6 cellular contexts compared by ENCODE assay signal in the genomic region with DNA sequence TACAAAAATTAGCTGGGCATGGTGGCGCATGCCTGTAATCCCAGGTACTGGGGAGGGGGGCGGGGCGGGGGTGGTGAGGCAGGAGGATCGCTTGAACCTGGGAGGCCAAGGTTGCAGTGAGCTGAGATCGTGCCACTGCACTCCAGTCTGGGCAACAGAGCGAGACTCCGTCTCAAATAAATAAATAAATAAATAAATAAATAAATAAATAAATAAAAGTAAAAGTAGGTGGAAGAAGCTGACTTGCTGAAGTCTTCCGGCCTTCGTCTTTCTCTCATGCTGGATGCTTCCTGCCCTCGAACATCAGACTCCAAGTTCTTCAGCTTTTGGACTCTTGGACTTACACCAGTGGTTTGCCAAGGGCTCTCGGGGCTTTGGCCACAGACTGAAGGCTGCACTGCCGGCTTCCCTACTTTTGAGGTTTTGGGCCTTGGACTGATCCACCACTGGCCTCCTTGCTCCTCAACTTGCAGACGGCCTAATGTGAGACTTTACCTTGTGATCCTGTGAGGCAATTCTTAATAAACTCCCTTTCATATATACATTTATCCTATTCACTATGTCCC. TPM values are rescaled to one million over a fixed set of nuclear protein-coding genes. Genes with fewer than 3 reads are reported as not detected.
DNase-seq lines count a peak whose midpoint lies in the region; ATAC-seq and TF ChIP-seq lines count a peak whose summit lies in the region.
"Not testable (repeated sequence)": the region's sequence is repeated elsewhere in the genome, so short reads cannot be mapped to it uniquely, and the experiment has no call there.

No MANE protein-coding gene starts in this region.

- not testable (repeated sequence) for H3K36me3 Mint-ChIP-seq in CD4-positive, CD25-positive, alpha-beta regulatory T cell
- peaks cover 13% of the 10 kb centered on the region for H3K36me3 Mint-ChIP-seq in activated naive CD8-positive, alpha-beta T cell treated with anti-CD3 and anti-CD28 coated beads for 36 hours
- H3K36me3 Mint-ChIP-seq in stimulated activated effector memory CD8-positive, alpha-beta T cell treated with anti-CD3 and anti-CD28 coated beads, Interleukin-12 subunit alpha, Interleukin-12 subunit beta, amount 100 ng/mL, for 72 hours: peaks cover 20% of the 10 kb centered on the region

- H3K27ac ChIP-seq in CD4-positive, CD25-positive, alpha-beta regulatory T cell (ENCODE audit: insufficient read depth, low read length, poor library complexity, severe bottlenecking): peak overlapping the region; percentile 96
- H3K27ac ChIP-seq in OCI-LY1 (ENCODE audit: low read depth, low read length, poor library complexity, severe bottlenecking) (peak overlapping the region; percentile 64), esophagus squamous epithelium (peak overlapping the region; percentile 85 to 99 (median 96))

- not testable (repeated sequence) for H3K9me3 Mint-ChIP-seq in CD4-positive, CD25-positive, alpha-beta regulatory T cell; activated naive CD8-positive, alpha-beta T cell treated with anti-CD3 and anti-CD28 coated beads for 36 hours; stimulated activated effector memory CD8-positive, alpha-beta T cell treated with anti-CD3 and anti-CD28 coated beads, Interleukin-12 subunit alpha, Interleukin-12 subunit beta, amount 100 ng/mL, for 72 hours

- H3K27me3 ChIP-seq in CD4-positive, CD25-positive, alpha-beta regulatory T cell (ENCODE audit: control insufficient read depth, insufficient read depth, low read length); OCI-LY1 (ENCODE audit: insufficient read depth, low read length); esophagus squamous epithelium: not testable (repeated sequence)

- H3K4me1 ChIP-seq in CD4-positive, CD25-positive, alpha-beta regulatory T cell (ENCODE audit: control insufficient read depth, insufficient read depth, low read length, poor library complexity, severe bottlenecking): peaks cover 14% of the 10 kb centered on the region
- H3K4me1 ChIP-seq in OCI-LY1 (ENCODE audit: insufficient read depth, low read length, severe bottlenecking): peaks cover 16% of the 10 kb centered on the region
- peaks cover 0 to 30% (median 14%) of the 10 kb centered on the region in 3 donors for H3K4me1 ChIP-seq in esophagus squamous epithelium

- H3K79me2 ChIP-seq in OCI-LY1 (ENCODE audit: insufficient read depth, low read length): not testable (repeated sequence)

- peak overlapping the region; percentile 88 for H3K4me2 ChIP-seq in OCI-LY1 (ENCODE audit: low read length)

- ATAC-seq in CD4-positive, CD25-positive, alpha-beta regulatory T cell (ENCODE audit: low read depth in 2 of 2); stimulated activated effector memory CD8-positive, alpha-beta T cell treated with anti-CD3 and anti-CD28 coated beads, Interleukin-12 subunit alpha, Interleukin-12 subunit beta, amount 100 ng/mL, for 72 hours: not testable (repeated sequence)

- not testable (repeated sequence) for H3K27me3 Mint-ChIP-seq in CD4-positive, CD25-positive, alpha-beta regulatory T cell; activated naive CD8-positive, alpha-beta T cell treated with anti-CD3 and anti-CD28 coated beads for 36 hours

- H3K4me3 Mint-ChIP-seq in CD4-positive, CD25-positive, alpha-beta regulatory T cell: peak overlapping the region; percentile 89 to 98 (median 95)
- H3K4me3 Mint-ChIP-seq in activated naive CD8-positive, alpha-beta T cell treated with anti-CD3 and anti-CD28 coated beads for 36 hours: peak overlapping the region; percentile 92
- peak overlapping the region; percentile 95 for H3K4me3 Mint-ChIP-seq in stimulated activated effector memory CD8-positive, alpha-beta T cell treated with anti-CD3 and anti-CD28 coated beads, Interleukin-12 subunit alpha, Interleukin-12 subunit beta, amount 100 ng/mL, for 72 hours

- H4K20me1 ChIP-seq in OCI-LY1 (ENCODE audit: insufficient read depth, low read length): not testable (repeated sequence)

- not testable (repeated sequence) for TF ChIP-seq POLR2A in esophagus squamous epithelium (IDR thresholded peaks at IDR 0.05)

- TF ChIP-seq CTCF in OCI-LY1 (IDR thresholded peaks at IDR 0.05; ENCODE audit: low read length); esophagus squamous epithelium (IDR thresholded peaks at IDR 0.05): not testable (repeated sequence)

- H3K4me1 Mint-ChIP-seq in CD4-positive, CD25-positive, alpha-beta regulatory T cell: peaks cover 10 to 25% (median 16%) of the 10 kb centered on the region in 4 donors
- H3K4me1 Mint-ChIP-seq in activated naive CD8-positive, alpha-beta T cell treated with anti-CD3 and anti-CD28 coated beads for 36 hours: peaks cover 19% of the 10 kb centered on the region
- H3K4me1 Mint-ChIP-seq in stimulated activated effector memory CD8-positive, alpha-beta T cell treated with anti-CD3 and anti-CD28 coated beads, Interleukin-12 subunit alpha, Interleukin-12 subunit beta, amount 100 ng/mL, for 72 hours: peaks cover 18% of the 10 kb centered on the region

- not testable (repeated sequence) for DNase-seq in CD4-positive, CD25-positive, alpha-beta regulatory T cell; activated naive CD8-positive, alpha-beta T cell treated with anti-CD3 and anti-CD28 coated beads for 36 hours; esophagus squamous epithelium (lab: John Stamatoyannopoulos, UW); stimulated activated effector memory CD8-positive, alpha-beta T cell treated with anti-CD3 and anti-CD28 coated beads, Interleukin-12 subunit alpha, Interleukin-12 subunit beta, amount 100 ng/mL, for 72 hours (ENCODE audit: low spot score in 2 of 2)
- peak; percentile 32 for DNase-seq in midbrain (lab: John Stamatoyannopoulos, UW)

- intact Hi-C loops in esophagus squamous epithelium (cut with DNase I): not testable (repeated sequence)

- peak overlapping the region; percentile 64 for H3K9ac ChIP-seq in OCI-LY1 (ENCODE audit: low read length)

- not testable (repeated sequence) for H3F3A ChIP-seq in OCI-LY1 (ENCODE audit: insufficient read depth, low read length)

- peak overlapping the region; percentile 86 for H3K4me3 ChIP-seq in CD4-positive, CD25-positive, alpha-beta regulatory T cell (ENCODE audit: low read depth, low read length)
- H3K4me3 ChIP-seq in OCI-LY1 (ENCODE audit: low read depth, low read length, poor library complexity, severe bottlenecking): peak overlapping the region; percentile 66
- H3K4me3 ChIP-seq in esophagus squamous epithelium: peak overlapping the region; percentile 63 to 93 (median 79)

- H3K27ac Mint-ChIP-seq in CD4-positive, CD25-positive, alpha-beta regulatory T cell: peak overlapping the region; percentile 97
- peak overlapping the region; percentile 90 for H3K27ac Mint-ChIP-seq in activated naive CD8-positive, alpha-beta T cell treated with anti-CD3 and anti-CD28 coated beads for 36 hours
- H3K27ac Mint-ChIP-seq in stimulated activated effector memory CD8-positive, alpha-beta T cell treated with anti-CD3 and anti-CD28 coated beads, Interleukin-12 subunit alpha, Interleukin-12 subunit beta, amount 100 ng/mL, for 72 hours: peak overlapping the region; percentile 95

- H2AFZ ChIP-seq in OCI-LY1 (ENCODE audit: low read length): not testable (repeated sequence)

- 66 to 69% methylated on average over 13 of the region's 13 CpGs for WGBS in esophagus squamous epithelium, 2 donors

- not testable (repeated sequence) for H3K9me2 ChIP-seq in OCI-LY1 (ENCODE audit: low read depth, low read length)

- H3K9me3 ChIP-seq in CD4-positive, CD25-positive, alpha-beta regulatory T cell (ENCODE audit: control insufficient read depth in 2 of 2, low read length in 2 of 2); OCI-LY1 (ENCODE audit: low read length); esophagus squamous epithelium: not testable (repeated sequence)

- H3K36me3 ChIP-seq in CD4-positive, CD25-positive, alpha-beta regulatory T cell (ENCODE audit: control insufficient read depth, insufficient read depth, low read length): peaks cover 14% of the 10 kb centered on the region
- peaks cover 15% of the 10 kb centered on the region; the same call in 1 of the 2 replicates for H3K36me3 ChIP-seq in OCI-LY1 (ENCODE audit: insufficient read depth, low read length)
- H3K36me3 ChIP-seq in esophagus squamous epithelium: peaks cover 0 to 22% (median 0%) of the 10 kb centered on the region in 3 donors

RNA-seq across cellular contexts. Expression of gene COQ10A, which starts 0.6 kb away (rescaled TPM):
- 23.7 TPM for total RNA-seq in CD4-positive, CD25-positive, alpha-beta regulatory T cell
- 10 to 100 TPM in 3 of 4 donors, 1 to 10 TPM in 1; 8.1 to 11.5 (median 11.0) TPM for polyA plus RNA-seq in CD4-positive, CD25-positive, alpha-beta regulatory T cell
- 10 to 100 TPM in 1 of 2 experiments, 1 to 10 TPM in 1; 9.5 to 10.6 TPM for total RNA-seq in activated naive CD8-positive, alpha-beta T cell treated with anti-CD3 and anti-CD28 coated beads for 36 hours
- total RNA-seq in esophagus squamous epithelium: 1 to 10 TPM; 1.6 to 9.5 (median 4.1) TPM

RNA-seq across cellular contexts. Expression of gene ANKRD52, which starts 8.0 kb away (rescaled TPM):
- 40.1 TPM for total RNA-seq in CD4-positive, CD25-positive, alpha-beta regulatory T cell
- polyA plus RNA-seq in CD4-positive, CD25-positive, alpha-beta regulatory T cell: 1 to 10 TPM; 5.0 to 7.5 (median 6.4) TPM
- 10 to 100 TPM; 41.9 to 47.0 TPM for total RNA-seq in activated naive CD8-positive, alpha-beta T cell treated with anti-CD3 and anti-CD28 coated beads for 36 hours
- total RNA-seq in esophagus squamous epithelium: 10 to 100 TPM in 3 of 4 donors, 1 to 10 TPM in 1; 9.2 to 15.8 (median 13.9) TPM

RNA-seq across cellular contexts. Expression of gene CS, which starts 34.0 kb away (rescaled TPM):
- total RNA-seq in CD4-positive, CD25-positive, alpha-beta regulatory T cell: 173 TPM
- 10 to 100 TPM; 69.3 to 85.8 (median 74.3) TPM for polyA plus RNA-seq in CD4-positive, CD25-positive, alpha-beta regulatory T cell
- total RNA-seq in activated naive CD8-positive, alpha-beta T cell treated with anti-CD3 and anti-CD28 coated beads for 36 hours: 100 to 1,000 TPM; 288 to 311 TPM
- total RNA-seq in esophagus squamous epithelium: 100 to 1,000 TPM; 126 to 175 (median 133) TPM

RNA-seq across cellular contexts. Expression of gene SLC39A5, which starts 36.3 kb away (rescaled TPM):
- 2.0 TPM for total RNA-seq in CD4-positive, CD25-positive, alpha-beta regulatory T cell
- polyA plus RNA-seq in CD4-positive, CD25-positive, alpha-beta regulatory T cell: not detected
- total RNA-seq in activated naive CD8-positive, alpha-beta T cell treated with anti-CD3 and anti-CD28 coated beads for 36 hours: under 1 TPM; 0.44 to 0.49 TPM
- 1 to 10 TPM in 1 of 4 donors, not detected in 3; 1.1 TPM for total RNA-seq in esophagus squamous epithelium

RNA-seq across cellular contexts. Expression of gene NABP2, which starts 42.0 kb away (rescaled TPM):
- total RNA-seq in CD4-positive, CD25-positive, alpha-beta regulatory T cell: 16.9 TPM
- polyA plus RNA-seq in CD4-positive, CD25-positive, alpha-beta regulatory T cell: 1 to 10 TPM; 4.1 to 6.8 (median 5.0) TPM
- total RNA-seq in activated naive CD8-positive, alpha-beta T cell treated with anti-CD3 and anti-CD28 coated beads for 36 hours: 10 to 100 TPM; 81.2 to 84.5 TPM
- 10 to 100 TPM; 17.2 to 31.0 (median 21.6) TPM for total RNA-seq in esophagus squamous epithelium
